17 cellular contexts compared by ENCODE assay signal in the genomic region with DNA sequence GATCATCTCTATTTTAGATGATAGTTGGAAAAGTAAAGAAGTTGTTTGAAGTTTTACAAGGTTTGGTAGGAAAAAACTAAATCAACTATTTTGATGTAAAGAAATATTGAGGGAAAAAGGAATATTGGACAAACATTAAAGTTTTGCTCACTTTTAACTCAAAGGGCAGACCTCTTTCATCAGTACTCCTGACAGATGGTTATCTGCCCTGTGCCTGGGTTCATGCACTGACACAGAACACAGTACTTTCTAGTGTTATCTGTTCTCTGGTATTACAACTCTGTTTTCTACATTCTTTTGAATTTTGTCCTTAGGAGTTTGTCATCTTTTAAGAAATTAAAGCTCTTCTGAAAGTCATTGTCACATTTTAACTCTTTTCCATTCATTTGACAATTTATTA.
DNase-seq lines count a peak whose midpoint lies in the region; TF ChIP-seq lines count a peak whose summit lies in the region.
"Had no signal": no experiment of that assay in that cellular context is flagged by ENCODE, and none has a peak within 500 bp of the region (broad histone marks: within the 10 kb centered on the region; RNA-seq: fewer than 3 reads in every experiment).

No MANE protein-coding gene starts in this region.

- H3K9ac ChIP-seq in SU-DHL-6 (ENCODE audit: low read length), result no peak overlapping the region
- H3K9ac ChIP-seq: GM23248 had no signal

- no peak for TF ChIP-seq CTCF in DOHH2 (IDR thresholded peaks at IDR 0.05; ENCODE audit: low read depth, low read length, poor library complexity, severe bottlenecking)
- TF ChIP-seq CTCF in SU-DHL-6 (IDR thresholded peaks at IDR 0.05; ENCODE audit: insufficient read depth, low read length, poor library complexity, severe bottlenecking), result no peak
- TF ChIP-seq CTCF in adrenal gland (IDR thresholded peaks at IDR 0.05), result no peak

- TF ChIP-seq POLR2A in erythroblast (IDR thresholded peaks at IDR 0.05; ENCODE audit: low read length) (no peak), adrenal gland (IDR thresholded peaks at IDR 0.05) (no peak)

- no peak overlapping the region for H2AFZ ChIP-seq in SU-DHL-6 (ENCODE audit: low read depth, low read length, severe bottlenecking)
- H2AFZ ChIP-seq: GM23248 had no signal

- peaks cover 4% of the 10 kb centered on the region for H3F3A ChIP-seq in DOHH2 (ENCODE audit: control insufficient read depth, insufficient read depth)
- H3F3A ChIP-seq in SU-DHL-6 (ENCODE audit: insufficient read depth), result peaks cover 13% of the 10 kb centered on the region

- H3K79me2 ChIP-seq in DOHH2 (ENCODE audit: control insufficient read depth, low read length) (peaks cover 83% of the 10 kb centered on the region), SU-DHL-6 (ENCODE audit: insufficient read depth, low read length) (peaks cover 89% of the 10 kb centered on the region)

- intact Hi-C loops in adrenal gland (cut with DNase I), result no loop called here

- no peaks in the 10 kb centered on the region for H3K9me2 ChIP-seq in DOHH2 (replicated peaks; ENCODE audit: control insufficient read depth, low read length)
- H3K9me2 ChIP-seq in SU-DHL-6 (replicated peaks; ENCODE audit: insufficient read depth, low read length), result no peaks in the 10 kb centered on the region

- H3K36me3 ChIP-seq in DOHH2 (ENCODE audit: control insufficient read depth, low read length), result peaks cover 55% of the 10 kb centered on the region
- peaks cover 14% of the 10 kb centered on the region for H3K36me3 ChIP-seq in SU-DHL-6 (ENCODE audit: low read length)
- no peaks in the 10 kb centered on the region for H3K36me3 ChIP-seq in adrenal gland (replicated peaks in 1 of 2)

- H3K27me3 ChIP-seq in DOHH2 (ENCODE audit: control insufficient read depth, low read length), result no peaks in the 10 kb centered on the region
- H3K27me3 ChIP-seq in SU-DHL-6 (ENCODE audit: low read length), result no peaks in the 10 kb centered on the region
- H3K27me3 ChIP-seq in adrenal gland, result no peaks in the 10 kb centered on the region

- H3K9me3 ChIP-seq in DOHH2 (ENCODE audit: control insufficient read depth, insufficient read depth, low read length), result peaks cover 4% of the 10 kb centered on the region; the same call in 1 of the 2 replicates
- no peaks in the 10 kb centered on the region for H3K9me3 ChIP-seq in SU-DHL-6 (ENCODE audit: insufficient read depth, low read length)
- no peaks in the 10 kb centered on the region for H3K9me3 ChIP-seq in adrenal gland (replicated peaks in 1 of 3)
- H3K9me3 ChIP-seq: Caco-2 had no signal

- DNase-seq in erythroblast (lab: John Stamatoyannopoulos, UW) (peak; percentile 43 to 51), adrenal gland (no peak)
- DNase-seq in stimulated activated naive CD4-positive, alpha-beta T cell (lab: John Stamatoyannopoulos, UW), result no peak
- no peak for DNase-seq in stimulated activated CD4-positive, alpha-beta T cell treated with anti-CD3 and anti-CD28 coated beads, Interleukin-2, amount 100 ng/mL, for 24 hours
- DNase-seq: C1 segment of cervical spinal cord; Caco-2; CD8-positive, alpha-beta T cell; DMS153; DND-41; EL; GDM1; GM23248; H7; HCEC 1CT had no signal

- H4K20me1 ChIP-seq in DOHH2 (ENCODE audit: control insufficient read depth, insufficient read depth, low read depth, low read length) (no peaks in the 10 kb centered on the region), SU-DHL-6 (ENCODE audit: low read depth, low read length) (no peaks in the 10 kb centered on the region)

- H3K4me1 ChIP-seq in DOHH2 (ENCODE audit: control insufficient read depth, low read length) (peaks cover 42% of the 10 kb centered on the region), adrenal gland (replicated peaks in 1 of 2) (no peaks in the 10 kb centered on the region)
- H3K4me1 ChIP-seq: Caco-2 had no signal

- H3K4me3 ChIP-seq in DOHH2 (ENCODE audit: low read length) (no peak overlapping the region), SU-DHL-6 (ENCODE audit: insufficient read depth, low read length, poor library complexity, severe bottlenecking) (no peak overlapping the region), adrenal gland (no peak overlapping the region)
- H3K4me3 ChIP-seq: GM12878, GM23248 had no signal

- H3K4me2 ChIP-seq in DOHH2 (ENCODE audit: low read length) (peak overlapping the region; percentile 20; the same call in 1 of the 2 replicates), SU-DHL-6 (ENCODE audit: low read depth, low read length, poor library complexity, severe bottlenecking) (no peak overlapping the region)

- H3K27ac ChIP-seq in DOHH2 (ENCODE audit: low read depth, low read length) (no peak overlapping the region), SU-DHL-6 (ENCODE audit: low read depth, low read length) (peak overlapping the region; percentile 12; the same call in 1 of the 2 replicates), adrenal gland (no peak overlapping the region)
- H3K27ac ChIP-seq: GM23248 had no signal

Comparison
In these comparisons a context has a peak if more than half of its experiments do, and no peak if none do; other contexts are left out.
1. DNase-seq: peak in erythroblast (2 of 2); none in stimulated activated naive CD4-positive, alpha-beta T cell (0 of 6), adrenal gland (0 of 7) and stimulated activated CD4-positive, alpha-beta T cell treated with anti-CD3 and anti-CD28 coated beads, Interleukin-2, amount 100 ng/mL, for 24 hours (0 of 2).